Comparison of ENCODE assay signal across 8 cellular contexts in genomic region chr9:119556129-119556875, GRCh38.
DNase-seq lines count a peak whose midpoint lies in the region; ATAC-seq and TF ChIP-seq lines count a peak whose summit lies in the region.

No MANE protein-coding gene starts in this region.

- H3K4me1 Mint-ChIP-seq in CD14-positive monocyte = peaks cover 5% of the 10 kb centered on the region
- H3K4me1 Mint-ChIP-seq in activated CD4-positive, alpha-beta memory T cell treated with anti-CD3 and anti-CD28 coated beads for 36 hours (ENCODE audit: low read depth) = peaks cover 4% of the 10 kb centered on the region
- H3K4me1 Mint-ChIP-seq in mesothelial cell of epicardium = peaks cover 12% of the 10 kb centered on the region

- POLR2A ChIA-PET in activated CD4-positive, alpha-beta memory T cell treated with anti-CD3 and anti-CD28 coated beads for 36 hours (lab: Charles Lee) = no interaction called here

- peaks cover 10 to 12% (median 10%) of the 10 kb centered on the region in 3 donors for H3K27me3 Mint-ChIP-seq in CD14-positive monocyte (ENCODE audit: low read depth in 3 of 3)
- H3K27me3 Mint-ChIP-seq in activated CD4-positive, alpha-beta memory T cell treated with anti-CD3 and anti-CD28 coated beads for 36 hours = peaks cover 17% of the 10 kb centered on the region
- peaks cover 11% of the 10 kb centered on the region for H3K27me3 Mint-ChIP-seq in mesothelial cell of epicardium (ENCODE audit: low read depth)

- CTCF ChIA-PET in activated CD4-positive, alpha-beta memory T cell treated with anti-CD3 and anti-CD28 coated beads for 36 hours (lab: Charles Lee) = interaction anchor here (0.8 to 1.8 kb wide), 4 partner anchors 23 to 794 kb away, joined by 3 to 4 read pairs (median 3); no protein-coding TSS in a partner anchor

- ATAC-seq in GM19043 (IDR thresholded peaks at IDR 0.05; ENCODE audit: low read depth, unreplicated experiment) (peak; percentile 99), HG03196 (IDR thresholded peaks at IDR 0.05; ENCODE audit: unreplicated experiment) (peak; percentile 98)

- H3K4me3 Mint-ChIP-seq in CD14-positive monocyte (peak overlapping the region; percentile 33 to 39), mesothelial cell of epicardium (peak overlapping the region; percentile 72)
- no peak overlapping the region for H3K4me3 Mint-ChIP-seq in activated CD4-positive, alpha-beta memory T cell treated with anti-CD3 and anti-CD28 coated beads for 36 hours

- TF ChIP-seq POLR2A in erythroblast (IDR thresholded peaks at IDR 0.05; ENCODE audit: low read length) = no peak

- H3K36me3 Mint-ChIP-seq in CD14-positive monocyte (no peaks in the 10 kb centered on the region), mesothelial cell of epicardium (no peaks in the 10 kb centered on the region)
- no peaks in the 10 kb centered on the region for H3K36me3 Mint-ChIP-seq in activated CD4-positive, alpha-beta memory T cell treated with anti-CD3 and anti-CD28 coated beads for 36 hours

- intact Hi-C loops in CD14-positive monocyte (cut with micrococcal nuclease) = loop anchor here in 1 of 2 donors (5.0 kb wide), 1 partner anchor 921 kb away; no protein-coding TSS in a partner anchor
- intact Hi-C loops in activated CD4-positive, alpha-beta memory T cell treated with anti-CD3 and anti-CD28 coated beads for 36 hours (cut with micrococcal nuclease) = no loop called here

- DNase-seq in CD14-positive monocyte (ENCODE audit: low spot score) (no peak), NCI-H2196 (lab: John Stamatoyannopoulos, UW; ENCODE audit: unreplicated experiment) (peak; percentile 83), erythroblast (lab: John Stamatoyannopoulos, UW) (peak; percentile 33 to 59), mesothelial cell of epicardium (ENCODE audit: low spot score in 2 of 2, unreplicated experiment in 2 of 2) (peak; percentile 63 to 88)
- peak; percentile 66 for DNase-seq in activated CD4-positive, alpha-beta memory T cell treated with anti-CD3 and anti-CD28 coated beads for 36 hours
- peak; percentile 8 for DNase-seq in stimulated activated CD8-positive, alpha-beta memory T cell treated with anti-CD3 and anti-CD28 coated beads, Interleukin-7, amount 100 ng/mL, for 24 hours (ENCODE audit: low read depth)

- H3K9me3 Mint-ChIP-seq in CD14-positive monocyte (peaks cover 0 to 4% (median 0%) of the 10 kb centered on the region in 7 donors), mesothelial cell of epicardium (no peaks in the 10 kb centered on the region)
- H3K9me3 Mint-ChIP-seq in activated CD4-positive, alpha-beta memory T cell treated with anti-CD3 and anti-CD28 coated beads for 36 hours = no peaks in the 10 kb centered on the region

- H3K27ac Mint-ChIP-seq in CD14-positive monocyte (peak overlapping the region in 1 of 7 donors; percentile 62), mesothelial cell of epicardium (no peak overlapping the region)
- no peak overlapping the region for H3K27ac Mint-ChIP-seq in activated CD4-positive, alpha-beta memory T cell treated with anti-CD3 and anti-CD28 coated beads for 36 hours

- TF ChIP-seq CTCF in CD14-positive monocyte (IDR thresholded peaks at IDR 0.05) (peak; percentile 80), mesothelial cell of epicardium (IDR thresholded peaks at IDR 0.05; ENCODE audit: unreplicated experiment) (peak; percentile 90)
